19 cellular contexts compared by ENCODE assay signal in genomic region chr12:53115891-53116675, GRCh38. TPM values are rescaled to one million over a fixed set of nuclear protein-coding genes. Genes with fewer than 3 reads are reported as not detected.
DNase-seq lines count a peak whose midpoint lies in the region; ATAC-seq and TF ChIP-seq lines count a peak whose summit lies in the region.
"Had no signal": no experiment of that assay in that cellular context is flagged by ENCODE, and none has a peak within 500 bp of the region (broad histone marks: within the 10 kb centered on the region; RNA-seq: fewer than 3 reads in every experiment).

No MANE protein-coding gene starts in this region.

- H3K4me3 ChIP-seq in psoas muscle, result no peak overlapping the region
- H3K4me3 ChIP-seq: BLaER1, SJSA1, thyroid gland had no signal

- DNase-seq in DMS 273 (lab: John Stamatoyannopoulos, UW; ENCODE audit: unreplicated experiment) (peak; percentile 52), DMS 273 treated with DMSO at 0.1 percent for 48 hours (lab: John Stamatoyannopoulos, UW) (no peak), NCI-H524 (lab: John Stamatoyannopoulos, UW) (peak; percentile 75 to 83), cardiac septum (ENCODE audit: low spot score) (peak; percentile 64), psoas muscle (no peak), Ammon's horn (ENCODE audit: low spot score) (no peak), glomerular visceral epithelial cell (ENCODE audit: extremely low spot score) (no peak)
- DNase-seq in activated T-cell treated with anti-CD3 and anti-CD28 coated beads, Interleukin-2, amount 50 U/mL, for 48 hours, result no peak
- DNase-seq: activated naive CD8-positive, alpha-beta T cell treated with anti-CD3 and anti-CD28 coated beads, Interleukin-2, amount 50 U/mL, for 24 hours; caudate nucleus; effector memory CD4-positive, alpha-beta T cell; naive B cell; NCI-H2081; posterior cingulate gyrus; thyroid gland had no signal

- no peaks in the 10 kb centered on the region for H3K36me3 ChIP-seq in psoas muscle (ENCODE audit: insufficient read depth in 1 of 2, low read depth in 1 of 2)
- H3K36me3 ChIP-seq: BLaER1, SJSA1, thyroid gland had no signal

- no peaks in the 10 kb centered on the region for H3K27me3 ChIP-seq in psoas muscle (ENCODE audit: insufficient read depth in 3 of 3, low read length in 2 of 3)
- H3K27me3 ChIP-seq: BLaER1, SJSA1, thyroid gland had no signal

- ATAC-seq in psoas muscle, result peak; percentile 84 to 92 (median 88)
- ATAC-seq: activated naive CD8-positive, alpha-beta T cell treated with anti-CD3 and anti-CD28 coated beads, Interleukin-2, amount 50 U/mL, for 24 hours had no signal

- WGBS in psoas muscle, 3 donors, result 54 to 60% (median 56%) methylated on average over 8 of the region's 8 CpGs

- intact Hi-C loops in cardiac septum (cut with DNase I), result no loop called here
- intact Hi-C loops in psoas muscle (cut with DNase I), result no loop called here

- no peak for TF ChIP-seq CTCF in psoas muscle (IDR thresholded peaks at IDR 0.05)

- H3K9me3 ChIP-seq in psoas muscle, result no peaks in the 10 kb centered on the region
- H3K9me3 ChIP-seq: BLaER1, SJSA1, thyroid gland had no signal

- H3K27ac ChIP-seq in psoas muscle, result peak overlapping the region; percentile 27
- H3K27ac ChIP-seq: 22Rv1, BLaER1, SJSA1 had no signal

- H3K4me1 ChIP-seq in psoas muscle, result peaks cover 10% of the 10 kb centered on the region
- H3K4me1 ChIP-seq: BLaER1, SJSA1 had no signal

RNA-seq across cellular contexts. Expression of gene SOAT2, which starts 12.8 kb away (rescaled TPM):
- total RNA-seq in cardiac septum, result not detected
- total RNA-seq in psoas muscle, result not detected
- under 1 TPM; 0.05 to 0.07 (median 0.07) TPM for polyA plus RNA-seq in psoas muscle
- total RNA-seq: lung microvascular endothelial cell, SJSA1 had no signal

RNA-seq across cellular contexts. Expression of gene IGFBP6, which starts 18.6 kb away (rescaled TPM):
- total RNA-seq in cardiac septum (42.3 TPM), psoas muscle (10 to 100 TPM in 3 of 4 donors, 1 to 10 TPM in 1; 6.4 to 21.3 (median 18.1) TPM)
- 10 to 100 TPM; 23.9 to 27.0 (median 25.5) TPM for polyA plus RNA-seq in psoas muscle

RNA-seq across cellular contexts. Expression of gene SPRYD3, which starts 36.9 kb away (rescaled TPM):
- total RNA-seq in cardiac septum (63.5 TPM), psoas muscle (10 to 100 TPM; 19.7 to 22.6 (median 21.7) TPM)
- 10 to 100 TPM; 16.5 to 49.1 (median 34.2) TPM for polyA plus RNA-seq in psoas muscle

Comparison
In these comparisons a context has a peak if more than half of its experiments do, and no peak if none do; other contexts are left out.
1. DNase-seq: peak in DMS 273 (single experiment), NCI-H524 (2 of 2) and cardiac septum (single experiment); none in DMS 273 treated with DMSO at 0.1 percent for 48 hours (single experiment), psoas muscle (0 of 2), activated T-cell treated with anti-CD3 and anti-CD28 coated beads, Interleukin-2, amount 50 U/mL, for 48 hours (0 of 2), Ammon's horn (single experiment) and glomerular visceral epithelial cell (single experiment).